ENCODE assay signal across 13 cellular contexts in genomic region chr14:51546603-51547258, GRCh38.
A peak's percentile ranks its signal among the peaks of the same experiment; 100 is the strongest.
DNase-seq lines count a peak whose midpoint lies in the region; ATAC-seq, FAIRE-seq and TF ChIP-seq lines count a peak whose summit lies in the region.
"Had no signal": no experiment of that assay in that cellular context is flagged by ENCODE, and none has a peak within 500 bp of the region (broad histone marks: within the 10 kb centered on the region; RNA-seq: fewer than 3 reads in every experiment).

No MANE protein-coding gene starts in this region.

- H3K27me3 Mint-ChIP-seq in nephron progenitor cell (ENCODE audit: low read depth, poor library complexity) = no peaks in the 10 kb centered on the region
- H3K27me3 Mint-ChIP-seq: brain had no signal

- H3K36me3 ChIP-seq in liver (ENCODE audit: control insufficient read depth in 4 of 4, insufficient read depth in 3 of 4, low read depth in 1 of 4, low read length in 3 of 4) (no peaks in the 10 kb centered on the region), HepG2 (replicated peaks in 1 of 2; ENCODE audit: control insufficient read depth in 1 of 2, insufficient read depth in 2 of 2, low read length in 2 of 2) (no peaks in the 10 kb centered on the region), breast epithelium (no peaks in the 10 kb centered on the region), vagina (no peaks in the 10 kb centered on the region), aorta (ENCODE audit: control insufficient read depth in 1 of 2, insufficient read depth in 2 of 2, low read length in 1 of 2) (no peaks in the 10 kb centered on the region)

- H3K36me3 Mint-ChIP-seq in nephron progenitor cell (ENCODE audit: low read depth) = no peaks in the 10 kb centered on the region
- H3K36me3 Mint-ChIP-seq: brain had no signal

- no peak for TF ChIP-seq CTCF in liver (IDR thresholded peaks at IDR 0.05; ENCODE audit: low read depth, low read length, missing input control)
- no peak for TF ChIP-seq CTCF in HepG2 (CRISPR knock-in tag; IDR thresholded peaks at IDR 0.05)
- TF ChIP-seq CTCF in breast epithelium (IDR thresholded peaks at IDR 0.05) = no peak
- TF ChIP-seq CTCF in nephron progenitor cell (IDR thresholded peaks at IDR 0.05) = no peak
- no peak for TF ChIP-seq CTCF in vagina (IDR thresholded peaks at IDR 0.05)

- POLR2A ChIA-PET in HepG2 (lab: Yijun Ruan, JAX) = no interaction called here

- no TSS peak for BruUV-seq in HepG2 (replicated peaks; lab: Mats Ljungman, UMichigan)

- 30% methylated on average over 2 of the region's 2 CpGs for WGBS in liver
- WGBS in HepG2 (ENCODE audit: low lambda C conversion rate) = 34% methylated on average over 2 of the region's 2 CpGs
- 3 to 10% methylated on average over 2 of the region's 2 CpGs for WGBS in aorta, 2 donors

- CTCF ChIA-PET in HepG2 (lab: Yijun Ruan, JAX; ENCODE audit: low intra/inter-chr PET ratio, low total read pairs) = no interaction called here

- H3K79me2 ChIP-seq in HepG2 (ENCODE audit: insufficient read depth, low read length) = no peaks in the 10 kb centered on the region

- in situ Hi-C loops in HepG2 (cut with HindIII; ENCODE audit: extremely low pct_ligation_motif_present, low pct_unique_long_range_greater_than_20kb) = no loop called here

- H3K4me3 ChIP-seq in liver (ENCODE audit: low read depth in 1 of 3, low read length in 3 of 3) (no peak overlapping the region), HepG2 (replicated peaks in 1 of 3; ENCODE audit: insufficient read depth in 1 of 3, low read depth in 2 of 3, low read length in 3 of 3) (no peak overlapping the region), breast epithelium (no peak overlapping the region), vagina (no peak overlapping the region), aorta (ENCODE audit: low read length in 2 of 2) (no peak overlapping the region)

- TF ChIP-seq RAD21 in liver (IDR thresholded peaks at IDR 0.05) = no peak
- no peak for TF ChIP-seq RAD21 in HepG2 (CRISPR knock-in tag; IDR thresholded peaks at IDR 0.05)

- no peak overlapping the region for H3K4me2 ChIP-seq in HepG2 (ENCODE audit: low read depth, low read length)

- TF ChIP-seq EP300 in HepG2 (IDR thresholded peaks at IDR 0.05; ENCODE audit: low read depth in 2 of 2, low read length in 2 of 2) (no peak), HepG2 (CRISPR knock-in tag; IDR thresholded peaks at IDR 0.05; ENCODE audit: borderline replicate concordance) (no peak)

- H3K27me3 ChIP-seq in liver (ENCODE audit: control insufficient read depth in 4 of 4, insufficient read depth in 4 of 4, low read length in 3 of 4) (no peaks in the 10 kb centered on the region), HepG2 (ENCODE audit: control insufficient read depth in 1 of 2, insufficient read depth in 2 of 2, low read length in 2 of 2) (no peaks in the 10 kb centered on the region; a peak in 1 of 5 replicates), breast epithelium (no peaks in the 10 kb centered on the region), vagina (no peaks in the 10 kb centered on the region), aorta (ENCODE audit: control insufficient read depth in 1 of 2, insufficient read depth in 2 of 2, low read length in 1 of 2) (no peaks in the 10 kb centered on the region)

- H3K9me3 ChIP-seq in liver (ENCODE audit: control insufficient read depth in 4 of 4, low read length in 3 of 4) (no peaks in the 10 kb centered on the region), HepG2 (ENCODE audit: low read length) (no peaks in the 10 kb centered on the region), breast epithelium (no peaks in the 10 kb centered on the region), vagina (no peaks in the 10 kb centered on the region), aorta (ENCODE audit: control insufficient read depth, low read length) (no peaks in the 10 kb centered on the region)

- H3K27ac ChIP-seq in liver (ENCODE audit: low read depth in 1 of 2, low read length in 2 of 2) (peak overlapping the region; percentile 66 to 68), HepG2 (ENCODE audit: extremely low read length, insufficient read depth, low read length) (no peak overlapping the region), breast epithelium (peak overlapping the region; percentile 54 to 77), vagina (peak overlapping the region; percentile 35), aorta (ENCODE audit: low read depth in 1 of 2, low read length in 2 of 2) (peak overlapping the region in 1 of 2 donors; percentile 43)

- H4K20me1 ChIP-seq in HepG2 (ENCODE audit: insufficient read depth, low read length) = no peaks in the 10 kb centered on the region

- H3K9me3 Mint-ChIP-seq in nephron progenitor cell = no peaks in the 10 kb centered on the region
- H3K9me3 Mint-ChIP-seq: activated T-cell treated with anti-CD3 and anti-CD28 coated beads, Interleukin-2, amount 50 U/mL, for 72 hours had no signal

- peaks cover 35% of the 10 kb centered on the region for H3K4me1 Mint-ChIP-seq in nephron progenitor cell

- no peak for TF ChIP-seq POLR2A in HepG2 (IDR thresholded peaks at IDR 0.05; ENCODE audit: insufficient read depth in 1 of 2, low read depth in 2 of 2, low read length in 2 of 2)
- no peak for TF ChIP-seq POLR2A in breast epithelium (IDR thresholded peaks at IDR 0.05)
- TF ChIP-seq POLR2A in vagina (IDR thresholded peaks at IDR 0.05) = no peak

- no peak overlapping the region for H3K9ac ChIP-seq in liver (ENCODE audit: low read depth in 1 of 2, low read length in 2 of 2)
- H3K9ac ChIP-seq in HepG2 (ENCODE audit: insufficient read depth, low read depth, low read length) = no peak overlapping the region

- DNase-seq in HepG2 (ENCODE audit: low spot score) (no peak), breast epithelium (ENCODE audit: low spot score in 2 of 2) (no peak), nephron progenitor cell (no peak), vagina (ENCODE audit: extremely low spot score in 2 of 2) (no peak), aorta (no peak), cerebellum (ENCODE audit: low spot score) (no peak)
- DNase-seq: activated CD4-positive, CD25-positive, alpha-beta regulatory T cell treated with anti-CD3 and anti-CD28 coated beads, Interleukin-2, amount 50 U/mL, for 72 hours; activated T-cell treated with anti-CD3 and anti-CD28 coated beads, Interleukin-2, amount 50 U/mL, for 72 hours; NCI-H524 treated with DMSO at 0.1 percent for 48 hours; nucleus accumbens had no signal

- peak overlapping the region; percentile 66 for H3K27ac Mint-ChIP-seq in nephron progenitor cell
- H3K27ac Mint-ChIP-seq: activated T-cell treated with anti-CD3 and anti-CD28 coated beads, Interleukin-2, amount 50 U/mL, for 72 hours had no signal

- intact Hi-C loops in HepG2 (cut with micrococcal nuclease; ENCODE audit: unreplicated experiment) (no loop called here), breast epithelium (cut with DNase I; ENCODE audit: low total_unique reads) (no loop called here), vagina (cut with DNase I) (no loop called here), aorta (cut with DNase I) (loop anchor here (2.0 to 5.0 kb wide), 2 partner anchors 96 to 104 kb away; partner anchors contain the start of gene FRMD6 (in 1 of the 2))

- FAIRE-seq in HepG2 (lab: Jason Lieb, UNC) = no peak

- peaks cover 0 to 9% (median 5%) of the 10 kb centered on the region in 4 donors for H3K4me1 ChIP-seq in liver (ENCODE audit: control insufficient read depth in 4 of 4, insufficient read depth in 4 of 4, low read length in 3 of 4)
- no peaks in the 10 kb centered on the region for H3K4me1 ChIP-seq in HepG2 (ENCODE audit: insufficient read depth, low read length)
- no peaks in the 10 kb centered on the region for H3K4me1 ChIP-seq in breast epithelium
- H3K4me1 ChIP-seq in vagina = peaks cover 24% of the 10 kb centered on the region
- peaks cover 0 to 2% of the 10 kb centered on the region in 2 donors for H3K4me1 ChIP-seq in aorta (ENCODE audit: control insufficient read depth in 1 of 2, insufficient read depth in 2 of 2, low read length in 2 of 2)

- ATAC-seq in HepG2 (no peak), aorta (ENCODE audit: low FRiP score) (no peak), HG03196 (IDR thresholded peaks at IDR 0.05; ENCODE audit: unreplicated experiment) (no peak)
- ATAC-seq: activated T-cell treated with anti-CD3 and anti-CD28 coated beads, Interleukin-2, amount 50 U/mL, for 72 hours had no signal

- H2AFZ ChIP-seq in HepG2 (ENCODE audit: low read length) = no peak overlapping the region

- peak overlapping the region; percentile 26 for H3K4me3 Mint-ChIP-seq in nephron progenitor cell
- H3K4me3 Mint-ChIP-seq: activated T-cell treated with anti-CD3 and anti-CD28 coated beads, Interleukin-2, amount 50 U/mL, for 72 hours; brain had no signal

TF ChIP-seq in liver, 16 proteins besides CTCF, POLR2A, EP300 and RAD21:
- TF ChIP-seq NR2F2 (IDR thresholded peaks at IDR 0.05) = no peak
- TF ChIP-seq TAF1 (conservative IDR thresholded peaks at IDR 0.05) = no peak
- TF ChIP-seq FOXA2 (IDR thresholded peaks at IDR 0.05) = no peak
- TF ChIP-seq RXRA (IDR thresholded peaks at IDR 0.05) = peak in 1 of 2 donors; percentile 61
- peak in 1 of 2 donors; percentile 30 for TF ChIP-seq HNF4A (conservative IDR thresholded peaks at IDR 0.05)

TF ChIP-seq in HepG2, 621 proteins besides CTCF, POLR2A, EP300 and RAD21 (continues in another document):
- no peak for TF ChIP-seq SRSF9 (IDR thresholded peaks at IDR 0.05; ENCODE audit: borderline replicate concordance, insufficient read depth, low read depth, low read length, poor library complexity, severe bottlenecking)
- no peak for TF ChIP-seq ZMYM2 (CRISPR knock-in tag; IDR thresholded peaks at IDR 0.05)
- TF ChIP-seq, protein P1, sequence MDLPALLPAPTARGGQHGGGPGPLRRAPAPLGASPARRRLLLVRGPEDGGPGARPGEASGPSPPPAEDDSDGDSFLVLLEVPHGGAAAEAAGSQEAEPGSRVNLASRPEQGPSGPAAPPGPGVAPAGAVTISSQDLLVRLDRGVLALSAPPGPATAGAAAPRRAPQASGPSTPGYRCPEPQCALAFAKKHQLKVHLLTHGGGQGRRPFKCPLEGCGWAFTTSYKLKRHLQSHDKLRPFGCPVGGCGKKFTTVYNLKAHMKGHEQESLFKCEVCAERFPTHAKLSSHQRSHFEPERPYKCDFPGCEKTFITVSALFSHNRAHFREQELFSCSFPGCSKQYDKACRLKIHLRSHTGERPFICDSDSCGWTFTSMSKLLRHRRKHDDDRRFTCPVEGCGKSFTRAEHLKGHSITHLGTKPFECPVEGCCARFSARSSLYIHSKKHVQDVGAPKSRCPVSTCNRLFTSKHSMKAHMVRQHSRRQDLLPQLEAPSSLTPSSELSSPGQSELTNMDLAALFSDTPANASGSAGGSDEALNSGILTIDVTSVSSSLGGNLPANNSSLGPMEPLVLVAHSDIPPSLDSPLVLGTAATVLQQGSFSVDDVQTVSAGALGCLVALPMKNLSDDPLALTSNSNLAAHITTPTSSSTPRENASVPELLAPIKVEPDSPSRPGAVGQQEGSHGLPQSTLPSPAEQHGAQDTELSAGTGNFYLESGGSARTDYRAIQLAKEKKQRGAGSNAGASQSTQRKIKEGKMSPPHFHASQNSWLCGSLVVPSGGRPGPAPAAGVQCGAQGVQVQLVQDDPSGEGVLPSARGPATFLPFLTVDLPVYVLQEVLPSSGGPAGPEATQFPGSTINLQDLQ (CRISPR knock-in tag; IDR thresholded peaks at IDR 0.05) = no peak
- no peak for TF ChIP-seq ZNF670 (CRISPR knock-in tag; IDR thresholded peaks at IDR 0.05; ENCODE audit: borderline replicate concordance)
- no peak for TF ChIP-seq KDM6A (CRISPR knock-in tag; IDR thresholded peaks at IDR 0.05; ENCODE audit: low read depth)

Comparison
In these comparisons a context has a peak if more than half of its experiments do, and no peak if none do; other contexts are left out.
1. intact Hi-C loops: an anchor here in aorta (2.0 to 5.0 kb wide); none called in HepG2, breast epithelium and vagina.